ENCODE assay signal across 17 cellular contexts in the genomic region with DNA sequence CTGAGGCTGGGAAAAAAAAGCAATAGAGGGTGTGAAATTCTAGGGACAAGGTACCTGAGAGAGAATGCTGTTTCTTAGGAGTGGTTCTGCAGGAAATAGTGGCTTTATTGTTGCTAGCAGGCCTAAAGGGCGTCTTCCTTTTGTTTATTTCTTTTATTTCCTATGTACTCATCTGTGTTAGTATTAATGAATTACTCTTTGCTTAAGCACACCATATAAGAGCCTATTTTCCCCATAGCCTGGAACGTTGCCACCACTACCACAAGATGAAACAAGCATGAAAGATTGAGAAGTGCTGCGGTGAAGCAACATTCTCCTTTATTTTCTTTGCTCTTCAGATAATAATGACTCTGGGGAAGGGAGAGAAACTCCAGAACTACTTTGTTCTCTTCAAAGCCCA. TPM values are rescaled to one million over a fixed set of nuclear protein-coding genes. Genes with fewer than 3 reads are reported as not detected.
DNase-seq lines count a peak whose midpoint lies in the region; ATAC-seq lines count a peak whose summit lies in the region.
"Had no signal": no experiment of that assay in that cellular context is flagged by ENCODE, and none has a peak within 500 bp of the region (broad histone marks: within the 10 kb centered on the region; RNA-seq: fewer than 3 reads in every experiment).

No MANE protein-coding gene starts in this region.

- DNase-seq in M059J (ENCODE audit: low read depth) (peak; percentile 64), RPMI7951 (ENCODE audit: low read depth) (peak; percentile 47), epidermal melanocyte (ENCODE audit: insufficient read length, low spot score) (no peak)
- DNase-seq in activated effector memory CD4-positive, alpha-beta T cell treated with Interleukin-2 at 50 U/mL for 16 hours: no peak
- DNase-seq: caudate nucleus; CD4-positive, alpha-beta memory T cell; Karpas-422; NCI-H2081 treated with DMSO at 0.1 percent for 48 hours; PC-3; T-helper 2 cell; testis had no signal

- H3K27me3 ChIP-seq in neuron (ENCODE audit: insufficient read depth, low read length): no peaks in the 10 kb centered on the region
- H3K27me3 ChIP-seq: testis had no signal

- peak overlapping the region; percentile 43 for H2AFZ ChIP-seq in neuron (ENCODE audit: low read depth, low read length)

- peaks cover 5% of the 10 kb centered on the region for H3K4me1 ChIP-seq in neuron (ENCODE audit: insufficient read depth, low read length)
- H3K4me1 ChIP-seq: testis had no signal

- no peaks in the 10 kb centered on the region for H3K9me3 ChIP-seq in neuron (ENCODE audit: low read length)
- H3K9me3 ChIP-seq: testis had no signal

- H3K4me3 ChIP-seq in neuron (ENCODE audit: low read length): no peak overlapping the region
- H3K4me3 ChIP-seq: skin epidermis, testis had no signal

- H3K36me3 ChIP-seq in neuron (ENCODE audit: insufficient read depth, low read length): no peaks in the 10 kb centered on the region

- ATAC-seq in esophagus mucosa: peak; percentile 97
- no peak for ATAC-seq in GM18517 (IDR thresholded peaks at IDR 0.05; ENCODE audit: unreplicated experiment)
- ATAC-seq in HG02970 (IDR thresholded peaks at IDR 0.05; ENCODE audit: low FRiP score, unreplicated experiment): no peak
- ATAC-seq: natural killer cell treated with Interleukin-12 subunit alpha and Interleukin-12 subunit beta and Interleukin-15 and Interleukin-18, amount 100 ng/mL, for 72 hours had no signal

RNA-seq across cellular contexts. Expression of a gene that starts 21.3 kb away (rescaled TPM):
- total RNA-seq in M059J (2014; rRNA removed; shearing (Covaris generic)): 34.4 and 47.4 TPM in 2 replicates
- total RNA-seq in RPMI7951 (2014; rRNA removed; shearing (Covaris generic)): 57.0 and 63.3 TPM in 2 replicates
- total RNA-seq in esophagus mucosa: 8.6 TPM

Comparison
In these comparisons a context has a peak if more than half of its experiments do, and no peak if none do; other contexts are left out.
1. DNase-seq: peak in M059J (single experiment) and RPMI7951 (single experiment); none in activated effector memory CD4-positive, alpha-beta T cell treated with Interleukin-2 at 50 U/mL for 16 hours (single experiment) and epidermal melanocyte (single experiment).